Comparison of ENCODE assay signal across 8 cellular contexts in genomic region chr19:51473009-51473707, GRCh38. TPM values are rescaled to one million over a fixed set of nuclear protein-coding genes. Genes with fewer than 3 reads are reported as not detected.
DNase-seq lines count a peak whose midpoint lies in the region; ATAC-seq lines count a peak whose summit lies in the region.

No MANE protein-coding gene starts in this region.

- H3K23ac ChIP-seq in mesendoderm (ENCODE audit: low read length), result no peak overlapping the region

- H3K9ac ChIP-seq in GM23248, result no peak overlapping the region
- peak overlapping the region; percentile 34 to 43 for H3K9ac ChIP-seq in duodenal mucosa (ENCODE audit: low read depth in 1 of 2, low read length in 2 of 2)
- no peak overlapping the region for H3K9ac ChIP-seq in mesendoderm (ENCODE audit: low read length)

- H3K4me1 ChIP-seq in GM23248 (ENCODE audit: insufficient read depth), result 0 out of 2 replicates have a peak, but pooled peaks cover 4% of the 10 kb centered on the region
- H3K4me1 ChIP-seq in duodenal mucosa (ENCODE audit: control insufficient read depth in 1 of 2, insufficient read depth in 2 of 2, low read length in 2 of 2), result peaks cover 25 to 40% of the 10 kb centered on the region in 2 donors
- H3K4me1 ChIP-seq in mesendoderm (ENCODE audit: control insufficient read depth, low read depth, low read length), result no peaks in the 10 kb centered on the region

- H3F3A ChIP-seq in GM23248 (ENCODE audit: insufficient read depth), result no peaks in the 10 kb centered on the region

- H3K4me2 ChIP-seq in GM23248 (ENCODE audit: unreplicated experiment) (no peak overlapping the region), mesendoderm (ENCODE audit: low read length) (no peak overlapping the region)

- no peak overlapping the region for H2BK120ac ChIP-seq in mesendoderm (ENCODE audit: low read depth, low read length)

- no peak overlapping the region for H2AFZ ChIP-seq in GM23248

- H3K79me2 ChIP-seq in GM23248 (ENCODE audit: insufficient read depth) (no peaks in the 10 kb centered on the region), mesendoderm (ENCODE audit: control insufficient read depth, insufficient read depth, low read length) (no peaks in the 10 kb centered on the region)

- H2BK15ac ChIP-seq in mesendoderm (replicated peaks; ENCODE audit: low read depth), result no peak overlapping the region

- no peaks in the 10 kb centered on the region for H3K27me3 ChIP-seq in GM23248 (replicated peaks; ENCODE audit: insufficient read depth)
- H3K27me3 ChIP-seq in duodenal mucosa (ENCODE audit: control insufficient read depth in 1 of 2, insufficient read depth in 2 of 2, low read length in 2 of 2), result no peaks in the 10 kb centered on the region
- no peaks in the 10 kb centered on the region for H3K27me3 ChIP-seq in mesendoderm (ENCODE audit: insufficient read depth, low read length, poor library complexity)

- in situ Hi-C loops in GM23248 (cut with MboI), result no loop called here

- no peaks in the 10 kb centered on the region for H3K36me3 ChIP-seq in GM23248 (ENCODE audit: low read depth)
- H3K36me3 ChIP-seq in duodenal mucosa (ENCODE audit: control insufficient read depth in 1 of 2, insufficient read depth in 2 of 2, low read length in 2 of 2), result no peaks in the 10 kb centered on the region
- no peaks in the 10 kb centered on the region for H3K36me3 ChIP-seq in mesendoderm (ENCODE audit: control insufficient read depth, insufficient read depth, low read length)

- no peak overlapping the region for H2AK5ac ChIP-seq in mesendoderm (ENCODE audit: low read length)

- no peak overlapping the region for H3K18ac ChIP-seq in mesendoderm (ENCODE audit: low read length)

- H4K20me1 ChIP-seq in GM23248 (ENCODE audit: insufficient read depth), result no peaks in the 10 kb centered on the region

- ATAC-seq in GM21786 (IDR thresholded peaks at IDR 0.05; ENCODE audit: unreplicated experiment), result no peak

- no peak overlapping the region for H3K4me3 ChIP-seq in GM23248
- H3K4me3 ChIP-seq in duodenal mucosa (ENCODE audit: low read depth in 1 of 2, low read length in 2 of 2), result peak overlapping the region; percentile 33 to 44
- no peak overlapping the region for H3K4me3 ChIP-seq in mesendoderm (ENCODE audit: low read length)

- H3K9me2 ChIP-seq in GM23248 (ENCODE audit: insufficient read depth), result no peaks in the 10 kb centered on the region

- no peak overlapping the region for H3K4ac ChIP-seq in mesendoderm (ENCODE audit: low read depth, low read length)

- 26 to 29% methylated on average over 7 of the region's 7 CpGs for WGBS in GM23248 (ENCODE audit: low coverage in 1 of 2, low lambda C conversion rate in 2 of 2, missing lambda C conversion rate in 2 of 2), 2 experiments
- WGBS in mesendoderm (ENCODE audit: extremely low coverage, insufficient coverage, low lambda C conversion rate), result no CpG with 5 or more reads among the region's 7 CpGs

- H4K8ac ChIP-seq in mesendoderm (ENCODE audit: low read depth, low read length), result no peak overlapping the region

- no peak overlapping the region for H2BK5ac ChIP-seq in mesendoderm (ENCODE audit: low read length)

- no peak overlapping the region for H3K56ac ChIP-seq in mesendoderm (ENCODE audit: low read length)

- H3K27ac ChIP-seq in GM23248, result no peak overlapping the region
- peak overlapping the region; percentile 80 for H3K27ac ChIP-seq in duodenal mucosa (ENCODE audit: low read depth, low read length)
- H3K27ac ChIP-seq in mesendoderm (ENCODE audit: low read depth, low read length), result no peak overlapping the region

- DNase-seq in AG08395 (ENCODE audit: low spot score), result peak; percentile 76
- peak; percentile 75 for DNase-seq in GM23248
- peak; percentile 21 for DNase-seq in NCI-H774 (lab: John Stamatoyannopoulos, UW)
- DNase-seq in activated CD4-positive, alpha-beta T cell treated with anti-CD3 and anti-CD28 coated beads, Interleukin-2, amount 50 U/mL, for 48 hours, result peak; percentile 92 to 94
- DNase-seq in mesendoderm, result peak; percentile 68
- peak; percentile 46 to 78 for DNase-seq in stimulated activated CD8-positive, alpha-beta memory T cell treated with anti-CD3 and anti-CD28 coated beads, Interleukin-15, amount 100 ng/mL, for 4 hours (ENCODE audit: low read depth in 2 of 2)

- no peak overlapping the region for H4K5ac ChIP-seq in mesendoderm (ENCODE audit: low read length)

- H3K9me3 ChIP-seq in GM23248 (ENCODE audit: low read depth), result no peaks in the 10 kb centered on the region
- H3K9me3 ChIP-seq in duodenal mucosa (ENCODE audit: control insufficient read depth in 1 of 2, low read length in 2 of 2), result no peaks in the 10 kb centered on the region

- H3K79me1 ChIP-seq in mesendoderm (ENCODE audit: low read length), result no peaks in the 10 kb centered on the region

RNA-seq across cellular contexts. Expression of gene CEACAM18, which starts 5.2 kb away (rescaled TPM):
- not detected in 2 replicates for total RNA-seq in GM23248 (2014; rRNA removed; shearing (Covaris generic))
- not detected in 2 replicates for polyA plus RNA-seq in GM23248 (2016; fragmentation: Nextera tagmentation; extraction: Ambion mirVana)
- not detected for polyA plus RNA-seq in mesendoderm (2013, experiment 1 of 2)
- polyA plus RNA-seq in mesendoderm (2013, experiment 2 of 2), result not detected

RNA-seq across cellular contexts. Expression of gene SIGLEC8, which starts 14.9 kb away (rescaled TPM):
- not detected in 2 replicates for total RNA-seq in GM23248 (2014; rRNA removed; shearing (Covaris generic))
- polyA plus RNA-seq in GM23248 (2016; fragmentation: Nextera tagmentation; extraction: Ambion mirVana), result not detected in 2 replicates
- not detected for polyA plus RNA-seq in mesendoderm (2013, experiment 1 of 2)
- not detected for polyA plus RNA-seq in mesendoderm (2013, experiment 2 of 2)

RNA-seq across cellular contexts. Expression of gene SIGLEC12, which starts 28.4 kb away (rescaled TPM):
- total RNA-seq in GM23248 (2014; rRNA removed; shearing (Covaris generic)), result not detected in 2 replicates
- polyA plus RNA-seq in GM23248 (2016; fragmentation: Nextera tagmentation; extraction: Ambion mirVana), result not detected in 2 replicates
- not detected for polyA plus RNA-seq in mesendoderm (2013, experiment 1 of 2)
- polyA plus RNA-seq in mesendoderm (2013, experiment 2 of 2), result not detected

RNA-seq across cellular contexts. Expression of gene SIGLEC10, which starts 55.7 kb away (rescaled TPM):
- not detected in 2 replicates for total RNA-seq in GM23248 (2014; rRNA removed; shearing (Covaris generic))
- not detected in 2 replicates for polyA plus RNA-seq in GM23248 (2016; fragmentation: Nextera tagmentation; extraction: Ambion mirVana)
- 0.03 TPM for polyA plus RNA-seq in mesendoderm (2013, experiment 1 of 2)
- polyA plus RNA-seq in mesendoderm (2013, experiment 2 of 2), result 0.01 TPM

RNA-seq across cellular contexts. Expression of gene SIGLEC6, which starts 58.3 kb away (rescaled TPM):
- not detected in 2 replicates for total RNA-seq in GM23248 (2014; rRNA removed; shearing (Covaris generic))
- not detected in 2 replicates for polyA plus RNA-seq in GM23248 (2016; fragmentation: Nextera tagmentation; extraction: Ambion mirVana)
- polyA plus RNA-seq in mesendoderm (2013, experiment 1 of 2), result 0.15 TPM
- polyA plus RNA-seq in mesendoderm (2013, experiment 2 of 2), result 0.13 TPM

Comparison
In these comparisons a context has a peak if more than half of its experiments do, and no peak if none do; other contexts are left out.
1. DNase-seq: peak in every context shown above with its lines; median percentile 93 in activated CD4-positive, alpha-beta T cell treated with anti-CD3 and anti-CD28 coated beads, Interleukin-2, amount 50 U/mL, for 48 hours; 76 in AG08395; 75 in GM23248; 68 in mesendoderm; 62 in stimulated activated CD8-positive, alpha-beta memory T cell treated with anti-CD3 and anti-CD28 coated beads, Interleukin-15, amount 100 ng/mL, for 4 hours; 21 in NCI-H774.
2. H3K4me3 ChIP-seq: peak in duodenal mucosa (2 of 2); none in GM23248 (single experiment) and mesendoderm (single experiment).
3. H3K9ac ChIP-seq: peak in duodenal mucosa (2 of 2); none in GM23248 (single experiment) and mesendoderm (single experiment).